ENCODE assay signal across 8 cellular contexts in genomic region chr14:95156765-95157194, GRCh38. TPM values are rescaled to one million over a fixed set of nuclear protein-coding genes. Genes with fewer than 3 reads are reported as not detected.
DNase-seq lines count a peak whose midpoint lies in the region; ATAC-seq, FAIRE-seq and TF ChIP-seq lines count a peak whose summit lies in the region.

No MANE protein-coding gene starts in this region.

- peak overlapping the region; percentile 91 for H3K4me3 Mint-ChIP-seq in activated naive CD4-positive, alpha-beta T cell treated with anti-CD3 and anti-CD28 coated beads, Interleukin-2, amount 50 U/mL, for 24 hours

- TF ChIP-seq CTCF in OCI-LY3 (IDR thresholded peaks at IDR 0.05; ENCODE audit: low read depth, low read length) (no peak), heart right ventricle (IDR thresholded peaks at IDR 0.05) (no peak), prostate gland (IDR thresholded peaks at IDR 0.05) (no peak)

- no peaks in the 10 kb centered on the region for H3K9me3 ChIP-seq in OCI-LY3 (ENCODE audit: insufficient read depth, low read length)
- H3K9me3 ChIP-seq in heart right ventricle, result no peaks in the 10 kb centered on the region
- no peaks in the 10 kb centered on the region for H3K9me3 ChIP-seq in prostate gland

- H4K20me1 ChIP-seq in OCI-LY3 (ENCODE audit: insufficient read depth, low read length), result peaks cover 28% of the 10 kb centered on the region

- H3K36me3 ChIP-seq in OCI-LY3 (replicated peaks; ENCODE audit: low read depth, low read length) (peaks cover 5% of the 10 kb centered on the region), heart right ventricle (no peaks in the 10 kb centered on the region), prostate gland (no peaks in the 10 kb centered on the region)

- H3K4me3 ChIP-seq in OCI-LY3 (ENCODE audit: low read length), result peak overlapping the region; percentile 91
- H3K4me3 ChIP-seq in heart right ventricle, result peak overlapping the region; percentile 35 to 93 (median 86)
- H3K4me3 ChIP-seq in prostate gland, result peak overlapping the region; percentile 79 to 81

- no peak overlapping the region; the same call in 1 of the 2 replicates for H2AFZ ChIP-seq in OCI-LY3 (ENCODE audit: low read depth, low read length)

- H3K4me1 ChIP-seq in OCI-LY3 (ENCODE audit: low read length) (peaks cover 15% of the 10 kb centered on the region), heart right ventricle (peaks cover 4 to 54% (median 43%) of the 10 kb centered on the region in 9 donors), prostate gland (replicated peaks) (peaks cover 3% of the 10 kb centered on the region)

- peak overlapping the region; percentile 76 for H3K27ac ChIP-seq in OCI-LY3 (ENCODE audit: low read length)
- H3K27ac ChIP-seq in heart right ventricle, result peak overlapping the region; percentile 82 to 96 (median 94)
- peak overlapping the region; percentile 91 to 94 for H3K27ac ChIP-seq in prostate gland

- H3K27ac Mint-ChIP-seq in activated naive CD4-positive, alpha-beta T cell treated with anti-CD3 and anti-CD28 coated beads, Interleukin-2, amount 50 U/mL, for 24 hours, result peak overlapping the region; percentile 80

- peak overlapping the region; percentile 90 for H3K4me2 ChIP-seq in OCI-LY3 (ENCODE audit: low read length)

- intact Hi-C loops in heart right ventricle (cut with DNase I), result loop anchor here in 1 of 10 donors (5.0 kb wide), 1 partner anchor 36 kb away; no protein-coding TSS in a partner anchor
- intact Hi-C loops in prostate gland (cut with DNase I), result no loop called here

- WGBS in heart right ventricle, 2 donors, result 0 to 1% methylated on average over 44 to 61 of the region's 61 CpGs
- under 1% methylated on average over 60 of the region's 61 CpGs for WGBS in prostate gland

- ATAC-seq in GM18861 (IDR thresholded peaks at IDR 0.05; ENCODE audit: unreplicated experiment) (peak; percentile 26), HG02763 (IDR thresholded peaks at IDR 0.05; ENCODE audit: unreplicated experiment) (peak; percentile 38), heart right ventricle (peak; percentile 20 to 53 (median 42))

- DNase-seq in heart right ventricle (peak; percentile 28 to 48), prostate gland (ENCODE audit: low spot score) (peak; percentile 19), frontal cortex (ENCODE audit: low spot score in 2 of 2) (no peak), NCI-H128 (lab: John Stamatoyannopoulos, UW; ENCODE audit: unreplicated experiment) (no peak)

- H3K79me2 ChIP-seq in OCI-LY3 (ENCODE audit: low read length), result peaks cover 54% of the 10 kb centered on the region

- peaks cover 3% of the 10 kb centered on the region for H3K36me3 Mint-ChIP-seq in activated naive CD4-positive, alpha-beta T cell treated with anti-CD3 and anti-CD28 coated beads, Interleukin-2, amount 50 U/mL, for 24 hours

- peaks cover 49% of the 10 kb centered on the region for H3K4me1 Mint-ChIP-seq in activated naive CD4-positive, alpha-beta T cell treated with anti-CD3 and anti-CD28 coated beads, Interleukin-2, amount 50 U/mL, for 24 hours

- no peaks in the 10 kb centered on the region for H3K9me3 Mint-ChIP-seq in activated naive CD4-positive, alpha-beta T cell treated with anti-CD3 and anti-CD28 coated beads, Interleukin-2, amount 50 U/mL, for 24 hours

- H3K27me3 Mint-ChIP-seq in activated naive CD4-positive, alpha-beta T cell treated with anti-CD3 and anti-CD28 coated beads, Interleukin-2, amount 50 U/mL, for 24 hours, result no peaks in the 10 kb centered on the region

- H3K27me3 ChIP-seq in OCI-LY3 (ENCODE audit: low read depth, low read length) (no peaks in the 10 kb centered on the region), heart right ventricle (no peaks in the 10 kb centered on the region), prostate gland (replicated peaks; ENCODE audit: insufficient read depth) (no peaks in the 10 kb centered on the region)

- TF ChIP-seq POLR2A in prostate gland (IDR thresholded peaks at IDR 0.05), result no peak

- peak overlapping the region; percentile 91 for H3K9ac ChIP-seq in OCI-LY3 (ENCODE audit: low read length)

- no peak for FAIRE-seq in frontal cortex (lab: Jason Lieb, UNC)

RNA-seq across cellular contexts. Expression of gene DICER1, which starts 0.5 kb away (rescaled TPM):
- total RNA-seq in heart right ventricle (10 to 100 TPM; 19.8 to 38.8 (median 27.5) TPM), prostate gland (10 to 100 TPM; 25.4 to 86.3 TPM), frontal cortex (226 TPM)
- 1 to 10 TPM; 4.9 to 8.3 TPM for polyA plus RNA-seq in heart right ventricle

Comparison
In these comparisons a context has a peak if more than half of its experiments do, and no peak if none do; other contexts are left out.
1. DNase-seq: peak in heart right ventricle (2 of 2) and prostate gland (single experiment); none in frontal cortex (0 of 2) and NCI-H128 (single experiment).
2. Peak in every context shown above with its lines, with median percentiles within 50 percentile points of each other: ATAC-seq, H3K27ac ChIP-seq and H3K4me3 ChIP-seq.